Comparison of ENCODE assay signal across 1 cellular context in the genomic region with DNA sequence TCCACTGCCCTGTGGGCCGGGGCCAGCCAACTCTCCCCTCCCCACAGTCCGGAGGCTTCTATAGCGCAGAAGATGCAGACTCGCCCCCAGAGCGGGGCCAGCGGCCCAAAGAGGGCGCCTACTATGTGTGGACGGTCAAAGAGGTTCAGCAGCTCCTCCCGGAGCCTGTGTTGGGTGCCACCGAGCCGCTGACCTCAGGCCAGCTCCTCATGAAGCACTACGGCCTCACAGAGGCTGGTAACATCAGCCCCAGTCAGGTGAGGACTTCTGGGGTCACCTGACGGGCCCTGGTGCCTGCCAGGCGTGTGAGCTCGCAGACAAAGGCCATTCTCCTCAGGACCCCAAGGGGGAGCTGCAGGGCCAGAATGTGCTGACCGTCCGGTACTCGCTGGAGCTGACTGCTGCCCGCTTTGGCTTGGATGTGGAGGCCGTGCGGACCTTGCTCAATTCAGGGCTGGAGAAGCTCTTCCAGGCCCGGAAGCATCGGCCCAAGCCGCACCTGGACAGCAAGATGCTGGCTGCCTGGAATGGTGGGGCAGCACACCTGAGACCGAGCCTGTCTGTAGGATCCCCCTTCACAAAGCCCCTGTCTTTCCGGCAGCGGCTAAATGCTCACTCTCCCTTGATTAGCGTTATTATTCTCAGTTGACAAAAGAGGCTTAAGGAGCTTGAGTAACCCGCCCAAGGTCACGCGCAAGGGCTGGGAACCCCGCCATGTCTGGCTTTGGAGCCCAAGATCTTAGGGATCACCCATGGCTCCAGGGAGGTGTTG.
TF ChIP-seq lines count a peak whose summit lies in the region.

No MANE protein-coding gene starts in this region.

TF ChIP-seq in SK-N-SH treated with all-trans-retinoic acid at 6 μM for 48 hours, 23 proteins besides CTCF, POLR2A, EP300 and RAD21 (continued from another document):
- TF ChIP-seq, protein P1, sequence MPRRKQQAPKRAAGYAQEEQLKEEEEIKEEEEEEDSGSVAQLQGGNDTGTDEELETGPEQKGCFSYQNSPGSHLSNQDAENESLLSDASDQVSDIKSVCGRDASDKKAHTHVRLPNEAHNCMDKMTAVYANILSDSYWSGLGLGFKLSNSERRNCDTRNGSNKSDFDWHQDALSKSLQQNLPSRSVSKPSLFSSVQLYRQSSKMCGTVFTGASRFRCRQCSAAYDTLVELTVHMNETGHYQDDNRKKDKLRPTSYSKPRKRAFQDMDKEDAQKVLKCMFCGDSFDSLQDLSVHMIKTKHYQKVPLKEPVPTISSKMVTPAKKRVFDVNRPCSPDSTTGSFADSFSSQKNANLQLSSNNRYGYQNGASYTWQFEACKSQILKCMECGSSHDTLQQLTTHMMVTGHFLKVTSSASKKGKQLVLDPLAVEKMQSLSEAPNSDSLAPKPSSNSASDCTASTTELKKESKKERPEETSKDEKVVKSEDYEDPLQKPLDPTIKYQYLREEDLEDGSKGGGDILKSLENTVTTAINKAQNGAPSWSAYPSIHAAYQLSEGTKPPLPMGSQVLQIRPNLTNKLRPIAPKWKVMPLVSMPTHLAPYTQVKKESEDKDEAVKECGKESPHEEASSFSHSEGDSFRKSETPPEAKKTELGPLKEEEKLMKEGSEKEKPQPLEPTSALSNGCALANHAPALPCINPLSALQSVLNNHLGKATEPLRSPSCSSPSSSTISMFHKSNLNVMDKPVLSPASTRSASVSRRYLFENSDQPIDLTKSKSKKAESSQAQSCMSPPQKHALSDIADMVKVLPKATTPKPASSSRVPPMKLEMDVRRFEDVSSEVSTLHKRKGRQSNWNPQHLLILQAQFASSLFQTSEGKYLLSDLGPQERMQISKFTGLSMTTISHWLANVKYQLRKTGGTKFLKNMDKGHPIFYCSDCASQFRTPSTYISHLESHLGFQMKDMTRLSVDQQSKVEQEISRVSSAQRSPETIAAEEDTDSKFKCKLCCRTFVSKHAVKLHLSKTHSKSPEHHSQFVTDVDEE (CRISPR knock-in tag; IDR thresholded peaks at IDR 0.05) = no peak
- TF ChIP-seq, protein P2, sequence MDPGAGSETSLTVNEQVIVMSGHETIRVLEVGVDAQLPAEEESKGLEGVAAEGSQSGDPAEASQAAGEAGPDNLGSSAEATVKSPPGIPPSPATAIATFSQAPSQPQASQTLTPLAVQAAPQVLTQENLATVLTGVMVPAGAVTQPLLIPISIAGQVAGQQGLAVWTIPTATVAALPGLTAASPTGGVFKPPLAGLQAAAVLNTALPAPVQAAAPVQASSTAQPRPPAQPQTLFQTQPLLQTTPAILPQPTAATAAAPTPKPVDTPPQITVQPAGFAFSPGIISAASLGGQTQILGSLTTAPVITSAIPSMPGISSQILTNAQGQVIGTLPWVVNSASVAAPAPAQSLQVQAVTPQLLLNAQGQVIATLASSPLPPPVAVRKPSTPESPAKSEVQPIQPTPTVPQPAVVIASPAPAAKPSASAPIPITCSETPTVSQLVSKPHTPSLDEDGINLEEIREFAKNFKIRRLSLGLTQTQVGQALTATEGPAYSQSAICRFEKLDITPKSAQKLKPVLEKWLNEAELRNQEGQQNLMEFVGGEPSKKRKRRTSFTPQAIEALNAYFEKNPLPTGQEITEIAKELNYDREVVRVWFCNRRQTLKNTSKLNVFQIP (CRISPR knock-in tag; IDR thresholded peaks at IDR 0.05; ENCODE audit: borderline replicate concordance, low read depth) = no peak
- no peak for TF ChIP-seq ZFP3 (CRISPR knock-in tag; IDR thresholded peaks at IDR 0.05)
TF ChIP-seq in SK-N-SH treated with all-trans-retinoic acid at 6 μM for 48 hours: peak in this region for 0.
